ENCODE assay signal across 34 cellular contexts in genomic region chr6:16369989-16370388, GRCh38.
"Had no signal": no experiment of that assay in that cellular context is flagged by ENCODE, and none has a peak within 500 bp of the region (broad histone marks: within the 10 kb centered on the region; RNA-seq: fewer than 3 reads in every experiment).

No MANE protein-coding gene starts in this region.

- H3K9me3 Mint-ChIP-seq: activated CD4-positive, alpha-beta memory T cell treated with anti-CD3 and anti-CD28 coated beads for 36 hours; activated CD4-positive, alpha-beta T cell treated with anti-CD3 and anti-CD28 coated beads, Interleukin-2, amount 10 ng/mL, durations not matched to agents 7 days and 5 days; activated naive CD4-positive, alpha-beta T cell treated with anti-CD3 and anti-CD28 coated beads, Interleukin-2, amount 10 ng/mL, durations not matched to agents 7 days and 5 days; activated T-cell treated with anti-CD3 and anti-CD28 coated beads, Interleukin-2, amount 50 U/mL, for 4 hours; activated T-helper 1 cell treated with anti-CD3 and anti-CD28 coated beads, Interleukin-12 subunit alpha, Interleukin-12 subunit beta, Interleukin-2, Interleukin-4 antibody, amounts not matched to agents 30 ng/mL and 10 ng/mL and 1 ng/mL, durations not matched to agents 14 hours and 24 hours and 36 hours; T-helper 1 cell treated with Interleukin-12 subunit alpha and Interleukin-12 subunit beta and Interleukin-4 antibody, amounts not matched to agents 30 μg/mL and 1 μg/mL, for 36 hours had no signal

- H3K4me1 ChIP-seq: Peyer's patch had no signal

- DNase-seq: activated CD4-positive, alpha-beta memory T cell treated with anti-CD3 and anti-CD28 coated beads for 36 hours; activated CD4-positive, alpha-beta T cell treated with anti-CD3 and anti-CD28 coated beads for 36 hours; activated CD4-positive, alpha-beta T cell treated with anti-CD3 and anti-CD28 coated beads, Interleukin-2, amount 10 ng/mL, durations not matched to agents 7 days and 5 days; activated CD8-positive, alpha-beta memory T cell treated with anti-CD3 and anti-CD28 coated beads, Interleukin-2, amount 50 U/mL, for 4 hours; activated effector memory CD4-positive, alpha-beta T cell treated with Interleukin-2 at 50 U/mL for 16 hours; activated naive CD4-positive, alpha-beta T cell treated with anti-CD3 and anti-CD28 coated beads, Interleukin-2, amount 10 ng/mL, durations not matched to agents 7 days and 5 days; activated naive CD8-positive, alpha-beta T cell treated with anti-CD3 and anti-CD28 coated beads, Interleukin-2, amount 50 U/mL, for 24 hours; activated T-cell treated with anti-CD3 and anti-CD28 coated beads for 4 hours; activated T-cell treated with anti-CD3 and anti-CD28 coated beads, Interleukin-2, amount 50 U/mL, for 4 hours; anterior cingulate cortex; caudate nucleus; cerebellar nuclear complex; NCI-H1092 treated with DMSO at 0.1 percent for 48 hours; NCI-H1417; NCI-H146; NCI-H187; NCI-H2029 treated with DMSO at 0.1 percent for 48 hours; NCI-H2107; NCI-H2171; NCI-H510A; NCI-H526; NCI-H748 treated with DMSO at 0.1 percent for 48 hours; NK-92 treated with Interleukin-12 subunit alpha and Interleukin-12 subunit beta, amount 100 ng/mL, for 24 hours; PC-3; Peyer's patch; SIG-M5 had no signal

- H3K4me3 ChIP-seq: Peyer's patch had no signal

- H3K27me3 ChIP-seq: Peyer's patch had no signal

- H3K27ac ChIP-seq: KMS-11, Peyer's patch, RWPE1 had no signal

- H3K36me3 ChIP-seq: Peyer's patch had no signal

- H3K4me3 Mint-ChIP-seq: activated CD4-positive, alpha-beta memory T cell treated with anti-CD3 and anti-CD28 coated beads for 36 hours; activated CD4-positive, alpha-beta T cell treated with anti-CD3 and anti-CD28 coated beads for 36 hours; activated CD4-positive, alpha-beta T cell treated with anti-CD3 and anti-CD28 coated beads, Interleukin-2, amount 10 ng/mL, durations not matched to agents 7 days and 5 days; activated naive CD4-positive, alpha-beta T cell treated with anti-CD3 and anti-CD28 coated beads, Interleukin-2, amount 10 ng/mL, durations not matched to agents 7 days and 5 days; activated naive CD8-positive, alpha-beta T cell; activated naive CD8-positive, alpha-beta T cell treated with anti-CD3 and anti-CD28 coated beads, Interleukin-2, amount 50 U/mL, for 24 hours; activated T-cell treated with anti-CD3 and anti-CD28 coated beads, Interleukin-2, amount 50 U/mL, for 4 hours; activated T-helper 1 cell treated with anti-CD3 and anti-CD28 coated beads, Interleukin-12 subunit alpha, Interleukin-12 subunit beta, Interleukin-2, Interleukin-4 antibody, amounts not matched to agents 30 ng/mL and 10 ng/mL and 1 ng/mL, durations not matched to agents 14 hours and 24 hours and 36 hours; brain; T-helper 1 cell treated with Interleukin-12 subunit alpha and Interleukin-12 subunit beta and Interleukin-4 antibody, amounts not matched to agents 30 μg/mL and 1 μg/mL, for 36 hours; T-helper 2 cell treated with Interferon-gamma antibody and Interleukin-4, amounts not matched to agents 5 μg/mL and 100 μg/mL, for 36 hours had no signal

- H3K9me3 ChIP-seq: Peyer's patch had no signal

- H3K4me1 Mint-ChIP-seq: activated CD4-positive, alpha-beta T cell treated with anti-CD3 and anti-CD28 coated beads, Interleukin-2, amount 10 ng/mL, durations not matched to agents 7 days and 5 days; activated naive CD4-positive, alpha-beta T cell treated with anti-CD3 and anti-CD28 coated beads, Interleukin-2, amount 10 ng/mL, durations not matched to agents 7 days and 5 days had no signal

- ATAC-seq: activated CD4-positive, alpha-beta T cell treated with anti-CD3 and anti-CD28 coated beads for 36 hours; activated naive CD8-positive, alpha-beta T cell treated with anti-CD3 and anti-CD28 coated beads, Interleukin-2, amount 50 U/mL, for 24 hours; activated T-cell treated with anti-CD3 and anti-CD28 coated beads, Interleukin-2, amount 50 U/mL, for 4 hours; PC-3; Right ventricle myocardium inferior had no signal

- H3K36me3 Mint-ChIP-seq: activated naive CD4-positive, alpha-beta T cell treated with anti-CD3 and anti-CD28 coated beads, Interleukin-2, amount 10 ng/mL, durations not matched to agents 7 days and 5 days had no signal

- H3K27ac Mint-ChIP-seq: activated CD4-positive, alpha-beta memory T cell treated with anti-CD3 and anti-CD28 coated beads for 36 hours; activated CD4-positive, alpha-beta T cell treated with anti-CD3 and anti-CD28 coated beads for 36 hours; activated CD4-positive, alpha-beta T cell treated with anti-CD3 and anti-CD28 coated beads, Interleukin-2, amount 10 ng/mL, durations not matched to agents 7 days and 5 days; activated naive CD4-positive, alpha-beta T cell treated with anti-CD3 and anti-CD28 coated beads, Interleukin-2, amount 10 ng/mL, durations not matched to agents 7 days and 5 days; activated naive CD8-positive, alpha-beta T cell; activated naive CD8-positive, alpha-beta T cell treated with anti-CD3 and anti-CD28 coated beads, Interleukin-2, amount 50 U/mL, for 24 hours; activated T-helper 1 cell treated with anti-CD3 and anti-CD28 coated beads, Interleukin-12 subunit alpha, Interleukin-12 subunit beta, Interleukin-2, Interleukin-4 antibody, amounts not matched to agents 30 ng/mL and 10 ng/mL and 1 ng/mL, durations not matched to agents 14 hours and 24 hours and 36 hours; T-helper 1 cell treated with Interleukin-12 subunit alpha and Interleukin-12 subunit beta and Interleukin-4 antibody, amounts not matched to agents 30 μg/mL and 1 μg/mL, for 36 hours; T-helper 2 cell treated with Interferon-gamma antibody and Interleukin-4, amounts not matched to agents 5 μg/mL and 100 μg/mL, for 36 hours had no signal

- H3K4me2 ChIP-seq: KMS-11 had no signal

- H3K27me3 Mint-ChIP-seq: activated CD4-positive, alpha-beta memory T cell treated with anti-CD3 and anti-CD28 coated beads for 36 hours; activated CD4-positive, alpha-beta T cell treated with anti-CD3 and anti-CD28 coated beads for 36 hours; activated CD4-positive, alpha-beta T cell treated with anti-CD3 and anti-CD28 coated beads, Interleukin-2, amount 10 ng/mL, durations not matched to agents 7 days and 5 days; activated naive CD8-positive, alpha-beta T cell; activated naive CD8-positive, alpha-beta T cell treated with anti-CD3 and anti-CD28 coated beads, Interleukin-2, amount 50 U/mL, for 24 hours; brain had no signal

- H3K9ac ChIP-seq: KMS-11 had no signal
